In the genomic region with DNA sequence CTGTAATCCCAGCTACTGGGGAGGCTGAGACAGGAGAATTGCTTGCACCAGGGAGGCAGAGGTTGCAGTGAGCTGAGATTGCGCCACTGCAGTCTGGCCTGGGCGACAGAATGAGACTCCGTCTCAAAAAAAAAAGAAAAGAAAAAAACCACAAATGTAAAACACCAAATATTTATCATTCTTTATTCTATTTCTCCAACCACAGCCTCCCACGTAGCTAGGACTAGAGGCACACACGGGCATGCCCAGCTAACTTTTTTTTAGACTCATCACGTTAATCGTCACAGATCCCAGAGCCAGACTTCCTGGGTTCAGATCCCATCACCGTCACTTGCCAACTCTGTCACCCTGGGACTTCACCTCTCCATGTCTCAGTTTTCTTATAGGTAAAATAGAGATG, we compare ENCODE assay signal across 16 cellular contexts. TPM values are rescaled to one million over a fixed set of nuclear protein-coding genes. Genes with fewer than 3 reads are reported as not detected.
"Had no signal": no experiment of that assay in that cellular context is flagged by ENCODE, and none has a peak within 500 bp of the region (broad histone marks: within the 10 kb centered on the region; RNA-seq: fewer than 3 reads in every experiment).

No MANE protein-coding gene starts in this region.

- ATAC-seq: activated T-helper 17 cell treated with anti-CD3 and anti-CD28 coated beads, Interleukin-2, amount 50 U/mL, for 72 hours; left cardiac atrium; stimulated activated naive B cell treated with anti-CD40 and anti-IgM and Interleukin-4, amounts not matched to agents 10 μg/mL and 1 μg/mL and 100 μg/mL, for 72 hours had no signal

- H3K27me3 ChIP-seq: colonic mucosa, right atrium auricular region, transverse colon had no signal

- H3K9me3 Mint-ChIP-seq: activated B cell treated with CpG ODN at 0.5 μM for 24 hours; activated CD4-positive, alpha-beta T cell treated with anti-CD3 and anti-CD28 coated beads, Interleukin-2, amount 10 ng/mL, durations not matched to agents 7 days and 5 days; activated T-helper 17 cell treated with anti-CD3 and anti-CD28 coated beads, Interleukin-2, amount 50 U/mL, for 72 hours; naive B cell; stimulated activated naive B cell treated with anti-CD40 and anti-IgM and Interleukin-4, amounts not matched to agents 10 μg/mL and 1 μg/mL and 100 μg/mL, for 72 hours; T-helper 1 cell treated with Interleukin-12 subunit alpha and Interleukin-12 subunit beta and Interleukin-4 antibody, amounts not matched to agents 30 μg/mL and 1 μg/mL, for 36 hours had no signal

- H3K4me1 ChIP-seq: colonic mucosa, right atrium auricular region, transverse colon had no signal

- H3K27ac Mint-ChIP-seq: activated B cell treated with CpG ODN at 0.5 μM for 24 hours; activated CD4-positive, alpha-beta T cell treated with anti-CD3 and anti-CD28 coated beads, Interleukin-2, amount 10 ng/mL, durations not matched to agents 7 days and 5 days; activated T-helper 17 cell treated with anti-CD3 and anti-CD28 coated beads, Interleukin-2, amount 50 U/mL, for 72 hours; stimulated activated naive B cell treated with anti-CD40 and anti-IgM and Interleukin-4, amounts not matched to agents 10 μg/mL and 1 μg/mL and 100 μg/mL, for 72 hours; T-helper 1 cell treated with Interleukin-12 subunit alpha and Interleukin-12 subunit beta and Interleukin-4 antibody, amounts not matched to agents 30 μg/mL and 1 μg/mL, for 36 hours had no signal

- H3K4me3 ChIP-seq: colonic mucosa, lung, right atrium auricular region, transverse colon had no signal

- H3K4me3 Mint-ChIP-seq: activated B cell treated with CpG ODN at 0.5 μM for 24 hours; activated CD4-positive, alpha-beta T cell treated with anti-CD3 and anti-CD28 coated beads, Interleukin-2, amount 10 ng/mL, durations not matched to agents 7 days and 5 days; activated T-helper 17 cell treated with anti-CD3 and anti-CD28 coated beads, Interleukin-2, amount 50 U/mL, for 72 hours; naive B cell; stimulated activated naive B cell treated with anti-CD40 and anti-IgM and Interleukin-4, amounts not matched to agents 10 μg/mL and 1 μg/mL and 100 μg/mL, for 72 hours; T-helper 1 cell treated with Interleukin-12 subunit alpha and Interleukin-12 subunit beta and Interleukin-4 antibody, amounts not matched to agents 30 μg/mL and 1 μg/mL, for 36 hours had no signal

- H3K9me3 ChIP-seq: colonic mucosa, right atrium auricular region, transverse colon had no signal

- H3K27me3 Mint-ChIP-seq: activated B cell treated with CpG ODN at 0.5 μM for 24 hours; activated CD4-positive, alpha-beta T cell treated with anti-CD3 and anti-CD28 coated beads, Interleukin-2, amount 10 ng/mL, durations not matched to agents 7 days and 5 days; activated T-helper 17 cell treated with anti-CD3 and anti-CD28 coated beads, Interleukin-2, amount 50 U/mL, for 72 hours; naive B cell; stimulated activated naive B cell treated with anti-CD40 and anti-IgM and Interleukin-4, amounts not matched to agents 10 μg/mL and 1 μg/mL and 100 μg/mL, for 72 hours had no signal

- DNase-seq: activated B cell treated with CpG ODN at 0.5 μM for 24 hours; activated CD4-positive, alpha-beta T cell treated with anti-CD3 and anti-CD28 coated beads, Interleukin-2, amount 10 ng/mL, durations not matched to agents 7 days and 5 days; activated naive CD4-positive, alpha-beta T cell treated with anti-CD3 and anti-CD28 coated beads, Interleukin-2, amount 50 U/mL, for 16 hours; activated T-cell treated with anti-CD3 and anti-CD28 coated beads for 4 hours; amygdala; colonic mucosa; glutamatergic neuron; left cardiac atrium; naive B cell; stimulated activated naive B cell treated with anti-CD40 and anti-IgM and Interleukin-4, amounts not matched to agents 10 μg/mL and 1 μg/mL and 100 μg/mL, for 72 hours; substantia nigra; transverse colon had no signal

- H3K4me1 Mint-ChIP-seq: activated B cell treated with CpG ODN at 0.5 μM for 24 hours; activated CD4-positive, alpha-beta T cell treated with anti-CD3 and anti-CD28 coated beads, Interleukin-2, amount 10 ng/mL, durations not matched to agents 7 days and 5 days; activated T-helper 17 cell treated with anti-CD3 and anti-CD28 coated beads, Interleukin-2, amount 50 U/mL, for 72 hours had no signal

- H3K27ac ChIP-seq: colonic mucosa, right atrium auricular region, transverse colon had no signal

RNA-seq across cellular contexts. Expression of gene AGMAT, which starts 44.6 kb away (rescaled TPM):
- total RNA-seq: right atrium auricular region had no signal
